20 cellular contexts compared by ENCODE assay signal in genomic region chr20:37630161-37630560, GRCh38.
DNase-seq lines count a peak whose midpoint lies in the region; ATAC-seq and TF ChIP-seq lines count a peak whose summit lies in the region.
"Had no signal": no experiment of that assay in that cellular context is flagged by ENCODE, and none has a peak within 500 bp of the region (broad histone marks: within the 10 kb centered on the region; RNA-seq: fewer than 3 reads in every experiment).

No MANE protein-coding gene starts in this region.

- intact Hi-C loops in aorta (cut with DNase I), result no loop called here

- H3K36me3 ChIP-seq in aorta (ENCODE audit: control insufficient read depth in 1 of 2, insufficient read depth in 2 of 2, low read length in 1 of 2) (no peaks in the 10 kb centered on the region), gastroesophageal sphincter (no peaks in the 10 kb centered on the region), suprapubic skin (no peaks in the 10 kb centered on the region)

- H3K27ac ChIP-seq in aorta (ENCODE audit: low read depth in 1 of 2, low read length in 2 of 2) (no peak overlapping the region), gastroesophageal sphincter (no peak overlapping the region), suprapubic skin (no peak overlapping the region)
- H3K27ac ChIP-seq: RWPE1, skin epidermis had no signal

- ATAC-seq in aorta (ENCODE audit: low FRiP score) (no peak), gastroesophageal sphincter (no peak)
- ATAC-seq: GM12878; natural killer cell treated with Interleukin-12 subunit alpha and Interleukin-12 subunit beta and Interleukin-15 and Interleukin-18, amount 100 ng/mL, for 72 hours; T-cell had no signal

- WGBS in aorta, 2 donors, result 20 to 24% methylated on average over 2 of the region's 2 CpGs
- WGBS in gastroesophageal sphincter (ENCODE audit: low coverage in 1 of 2), 2 donors, result 7% methylated on average over 2 of the region's 2 CpGs; no CpG with 5 or more reads in 1 of the 2 donors
- 44% methylated on average over 2 of the region's 2 CpGs for WGBS in suprapubic skin

- H3K4me1 ChIP-seq in aorta (ENCODE audit: control insufficient read depth in 1 of 2, insufficient read depth in 2 of 2, low read length in 2 of 2) (no peaks in the 10 kb centered on the region), gastroesophageal sphincter (no peaks in the 10 kb centered on the region), suprapubic skin (no peaks in the 10 kb centered on the region)

- DNase-seq in DMS153 (lab: John Stamatoyannopoulos, UW) (peak; percentile 67), NCI-H1092 treated with DMSO at 0.1 percent for 48 hours (lab: John Stamatoyannopoulos, UW) (peak; percentile 63), NCI-H2227 (lab: John Stamatoyannopoulos, UW; ENCODE audit: unreplicated experiment) (peak; percentile 86), SHP77 treated with DMSO at 0.1 percent for 48 hours (lab: John Stamatoyannopoulos, UW) (peak; percentile 27), aorta (no peak), suprapubic skin (ENCODE audit: low spot score in 2 of 2) (no peak), GM20000 (ENCODE audit: low spot score) (no peak)
- DNase-seq: activated CD4-positive, alpha-beta T cell treated with anti-CD3 and anti-CD28 coated beads for 48 hours; activated CD8-positive, alpha-beta memory T cell treated with anti-CD3 and anti-CD28 coated beads, Interleukin-2, amount 50 U/mL, for 4 hours; AML-193; amygdala; foreskin melanocyte; Kasumi-1; NCI-H1048; T-cell had no signal

- no peak for TF ChIP-seq POLR2A in gastroesophageal sphincter (IDR thresholded peaks at IDR 0.05)
- TF ChIP-seq POLR2A in suprapubic skin (IDR thresholded peaks at IDR 0.05), result no peak

- no peak overlapping the region for H3K4me3 ChIP-seq in aorta (ENCODE audit: low read length in 2 of 2)
- H3K4me3 ChIP-seq in gastroesophageal sphincter, result no peak overlapping the region
- no peak overlapping the region for H3K4me3 ChIP-seq in suprapubic skin
- H3K4me3 ChIP-seq: GM12878, skin epidermis had no signal

- H3K9me3 ChIP-seq in aorta (ENCODE audit: control insufficient read depth, low read length) (peaks cover 5% of the 10 kb centered on the region), gastroesophageal sphincter (peaks cover 0 to 16% (median 0%) of the 10 kb centered on the region in 3 donors), suprapubic skin (no peaks in the 10 kb centered on the region)

- TF ChIP-seq CTCF in gastroesophageal sphincter (IDR thresholded peaks at IDR 0.05) (no peak), suprapubic skin (IDR thresholded peaks at IDR 0.05) (no peak), GM20000 (IDR thresholded peaks at IDR 0.05; ENCODE audit: extremely low read depth, missing control alignments) (no peak)

- peaks cover 0 to 2% of the 10 kb centered on the region in 2 donors for H3K27me3 ChIP-seq in aorta (ENCODE audit: control insufficient read depth in 1 of 2, insufficient read depth in 2 of 2, low read length in 1 of 2)
- peaks cover 96% of the 10 kb centered on the region for H3K27me3 ChIP-seq in gastroesophageal sphincter
- H3K27me3 ChIP-seq in suprapubic skin, result peaks cover 55% of the 10 kb centered on the region

- TF ChIP-seq EP300 in gastroesophageal sphincter (IDR thresholded peaks at IDR 0.05) (no peak), suprapubic skin (IDR thresholded peaks at IDR 0.05) (no peak)

Comparison
In these comparisons a context has a peak if more than half of its experiments do, and no peak if none do; other contexts are left out.
1. DNase-seq: peak in DMS153 (single experiment), NCI-H1092 treated with DMSO at 0.1 percent for 48 hours (single experiment), NCI-H2227 (single experiment) and SHP77 treated with DMSO at 0.1 percent for 48 hours (single experiment); none in aorta (0 of 2), suprapubic skin (0 of 2) and GM20000 (single experiment).